In genomic region chr7:137978464-137979237, GRCh38 we compare ENCODE assay signal across 8 cellular contexts. TPM values are rescaled to one million over a fixed set of nuclear protein-coding genes. Genes with fewer than 3 reads are reported as not detected.
A peak's percentile ranks its signal among the peaks of the same experiment; 100 is the strongest.
DNase-seq lines count a peak whose midpoint lies in the region; ATAC-seq, FAIRE-seq and TF ChIP-seq lines count a peak whose summit lies in the region.

No MANE protein-coding gene starts in this region.

- ATAC-seq in HG03521 (IDR thresholded peaks at IDR 0.05; ENCODE audit: unreplicated experiment) = no peak

- peak; percentile 86 for DNase-seq in HS-27A (ENCODE audit: low read depth)
- peak; percentile 97 for DNase-seq in brain microvascular endothelial cell
- peak; percentile 91 for DNase-seq in kidney epithelial cell (ENCODE audit: low read depth)
- DNase-seq in stromal cell of bone marrow (ENCODE audit: low read depth) = peak; percentile 99
- DNase-seq in GM19239 (ENCODE audit: insufficient read length, low spot score) = no peak
- DNase-seq in NCI-H2227 (lab: John Stamatoyannopoulos, UW; ENCODE audit: unreplicated experiment) = no peak
- no peak for DNase-seq in GM10266 (ENCODE audit: extremely low spot score)

- H3K27me3 ChIP-seq in brain microvascular endothelial cell (replicated peaks) (no peaks in the 10 kb centered on the region), kidney epithelial cell (ENCODE audit: control insufficient read depth, insufficient read depth, low read length) (no peaks in the 10 kb centered on the region)

- peaks cover 22% of the 10 kb centered on the region for H3K36me3 ChIP-seq in brain microvascular endothelial cell (replicated peaks)
- H3K36me3 ChIP-seq in kidney epithelial cell (ENCODE audit: control insufficient read depth, insufficient read depth, low read length) = no peaks in the 10 kb centered on the region

- H3K27ac ChIP-seq in brain microvascular endothelial cell = peak overlapping the region; percentile 97

- H3K4me3 ChIP-seq in brain microvascular endothelial cell (ENCODE audit: low read depth, low read length) (no peak overlapping the region), kidney epithelial cell (ENCODE audit: low read depth, low read length) (no peak overlapping the region)

- FAIRE-seq in GM19239 (lab: Jason Lieb, UNC) = no peak

- TF ChIP-seq CTCF in brain microvascular endothelial cell (IDR thresholded peaks at IDR 0.05; ENCODE audit: low read depth, low read length, missing control alignments) = no peak
- no peak for TF ChIP-seq CTCF in kidney epithelial cell (IDR thresholded peaks at IDR 0.05; ENCODE audit: insufficient read depth, low read length, poor library complexity, severe bottlenecking)
- TF ChIP-seq CTCF in GM10266 (IDR thresholded peaks at IDR 0.05; ENCODE audit: control insufficient read depth, insufficient read depth, low read depth, missing control alignments) = no peak

- in situ Hi-C loops in brain microvascular endothelial cell (cut with HindIII; ENCODE audit: low pct_ligation_motif_present, low sequenced_read_pairs) = no loop called here

RNA-seq across cellular contexts. Expression of gene CREB3L2, which starts 23.2 kb away (rescaled TPM):
- 28.2 and 30.9 TPM in 2 replicates for total RNA-seq in kidney epithelial cell

Comparison
In these comparisons a context has a peak if more than half of its experiments do, and no peak if none do; other contexts are left out.
1. DNase-seq: peak in HS-27A (single experiment), brain microvascular endothelial cell (single experiment), kidney epithelial cell (single experiment) and stromal cell of bone marrow (single experiment); none in GM19239 (single experiment), NCI-H2227 (single experiment) and GM10266 (single experiment).